In genomic region chr19:45102481-45102880, GRCh38 we compare ENCODE assay signal across 1 cellular context.
TF ChIP-seq lines count a peak whose summit lies in the region.

No MANE protein-coding gene starts in this region.

TF ChIP-seq in neural cell, 6 proteins besides CTCF, POLR2A, EP300 and RAD21 (continued from another document):
- TF ChIP-seq, protein P1, sequence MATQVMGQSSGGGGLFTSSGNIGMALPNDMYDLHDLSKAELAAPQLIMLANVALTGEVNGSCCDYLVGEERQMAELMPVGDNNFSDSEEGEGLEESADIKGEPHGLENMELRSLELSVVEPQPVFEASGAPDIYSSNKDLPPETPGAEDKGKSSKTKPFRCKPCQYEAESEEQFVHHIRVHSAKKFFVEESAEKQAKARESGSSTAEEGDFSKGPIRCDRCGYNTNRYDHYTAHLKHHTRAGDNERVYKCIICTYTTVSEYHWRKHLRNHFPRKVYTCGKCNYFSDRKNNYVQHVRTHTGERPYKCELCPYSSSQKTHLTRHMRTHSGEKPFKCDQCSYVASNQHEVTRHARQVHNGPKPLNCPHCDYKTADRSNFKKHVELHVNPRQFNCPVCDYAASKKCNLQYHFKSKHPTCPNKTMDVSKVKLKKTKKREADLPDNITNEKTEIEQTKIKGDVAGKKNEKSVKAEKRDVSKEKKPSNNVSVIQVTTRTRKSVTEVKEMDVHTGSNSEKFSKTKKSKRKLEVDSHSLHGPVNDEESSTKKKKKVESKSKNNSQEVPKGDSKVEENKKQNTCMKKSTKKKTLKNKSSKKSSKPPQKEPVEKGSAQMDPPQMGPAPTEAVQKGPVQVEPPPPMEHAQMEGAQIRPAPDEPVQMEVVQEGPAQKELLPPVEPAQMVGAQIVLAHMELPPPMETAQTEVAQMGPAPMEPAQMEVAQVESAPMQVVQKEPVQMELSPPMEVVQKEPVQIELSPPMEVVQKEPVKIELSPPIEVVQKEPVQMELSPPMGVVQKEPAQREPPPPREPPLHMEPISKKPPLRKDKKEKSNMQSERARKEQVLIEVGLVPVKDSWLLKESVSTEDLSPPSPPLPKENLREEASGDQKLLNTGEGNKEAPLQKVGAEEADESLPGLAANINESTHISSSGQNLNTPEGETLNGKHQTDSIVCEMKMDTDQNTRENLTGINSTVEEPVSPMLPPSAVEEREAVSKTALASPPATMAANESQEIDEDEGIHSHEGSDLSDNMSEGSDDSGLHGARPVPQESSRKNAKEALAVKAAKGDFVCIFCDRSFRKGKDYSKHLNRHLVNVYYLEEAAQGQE (IDR thresholded peaks at IDR 0.05; ENCODE audit: borderline replicate concordance), result no peak
- TF ChIP-seq SMC3 (conservative IDR thresholded peaks at IDR 0.05; ENCODE audit: poor library complexity), result no peak
- TF ChIP-seq TAF1 (IDR thresholded peaks at IDR 0.05; ENCODE audit: low read depth), result no peak
- no peak for TF ChIP-seq POLR2AphosphoS5 (IDR thresholded peaks at IDR 0.05)
- TF ChIP-seq EZH2 (IDR thresholded peaks at IDR 0.05; ENCODE audit: borderline replicate concordance, insufficient read depth, low read length, poor library complexity, severe bottlenecking), result no peak
TF ChIP-seq in neural cell: peak in this region for 0.
